ENCODE assay signal across 8 cellular contexts in genomic region chr21:35227774-35228173, GRCh38.
DNase-seq lines count a peak whose midpoint lies in the region; ATAC-seq and TF ChIP-seq lines count a peak whose summit lies in the region.

No MANE protein-coding gene starts in this region.

- POLR2A ChIA-PET in RWPE1 (lab: Yijun Ruan, JAX; ENCODE audit: low non-redundant PET) = no interaction called here

- H3K27me3 Mint-ChIP-seq in activated T-helper 1 cell treated with anti-CD3 and anti-CD28 coated beads, Interleukin-12 subunit alpha, Interleukin-12 subunit beta, Interleukin-2, Interleukin-4 antibody, amounts not matched to agents 30 ng/mL and 10 ng/mL and 1 ng/mL, durations not matched to agents 14 hours and 24 hours and 36 hours (ENCODE audit: insufficient read depth) = peaks cover 10% of the 10 kb centered on the region

- intact Hi-C loops in activated T-helper 1 cell treated with anti-CD3 and anti-CD28 coated beads, Interleukin-12 subunit alpha, Interleukin-12 subunit beta, Interleukin-2, Interleukin-4 antibody, amounts not matched to agents 30 ng/mL and 10 ng/mL and 1 ng/mL, durations not matched to agents 14 hours and 24 hours and 36 hours (cut with micrococcal nuclease) = loop anchor here (1.0 to 2.0 kb wide), 2 partner anchors 9 to 239 kb away; no protein-coding TSS in a partner anchor
- intact Hi-C loops in vagina (cut with DNase I) = no loop called here

- no peaks in the 10 kb centered on the region for H3K4me1 ChIP-seq in vagina

- no peaks in the 10 kb centered on the region for H3K9me3 Mint-ChIP-seq in activated T-helper 1 cell treated with anti-CD3 and anti-CD28 coated beads, Interleukin-12 subunit alpha, Interleukin-12 subunit beta, Interleukin-2, Interleukin-4 antibody, amounts not matched to agents 30 ng/mL and 10 ng/mL and 1 ng/mL, durations not matched to agents 14 hours and 24 hours and 36 hours

- CTCF ChIA-PET in RWPE1 (lab: Yijun Ruan, JAX) = no interaction called here

- no peaks in the 10 kb centered on the region for H3K9me3 ChIP-seq in vagina

- peaks cover 35% of the 10 kb centered on the region for H3K4me1 Mint-ChIP-seq in activated T-helper 1 cell treated with anti-CD3 and anti-CD28 coated beads, Interleukin-12 subunit alpha, Interleukin-12 subunit beta, Interleukin-2, Interleukin-4 antibody, amounts not matched to agents 30 ng/mL and 10 ng/mL and 1 ng/mL, durations not matched to agents 14 hours and 24 hours and 36 hours (ENCODE audit: low read depth)

- peak overlapping the region; percentile 21 for H3K4me3 Mint-ChIP-seq in activated T-helper 1 cell treated with anti-CD3 and anti-CD28 coated beads, Interleukin-12 subunit alpha, Interleukin-12 subunit beta, Interleukin-2, Interleukin-4 antibody, amounts not matched to agents 30 ng/mL and 10 ng/mL and 1 ng/mL, durations not matched to agents 14 hours and 24 hours and 36 hours

- H3K27ac Mint-ChIP-seq in activated T-helper 1 cell treated with anti-CD3 and anti-CD28 coated beads, Interleukin-12 subunit alpha, Interleukin-12 subunit beta, Interleukin-2, Interleukin-4 antibody, amounts not matched to agents 30 ng/mL and 10 ng/mL and 1 ng/mL, durations not matched to agents 14 hours and 24 hours and 36 hours = no peak overlapping the region

- no peaks in the 10 kb centered on the region for H3K36me3 Mint-ChIP-seq in activated T-helper 1 cell treated with anti-CD3 and anti-CD28 coated beads, Interleukin-12 subunit alpha, Interleukin-12 subunit beta, Interleukin-2, Interleukin-4 antibody, amounts not matched to agents 30 ng/mL and 10 ng/mL and 1 ng/mL, durations not matched to agents 14 hours and 24 hours and 36 hours (ENCODE audit: low read depth)

- ATAC-seq in GM21381 (IDR thresholded peaks at IDR 0.05; ENCODE audit: unreplicated experiment) (peak; percentile 24), GM21576 (IDR thresholded peaks at IDR 0.05; ENCODE audit: unreplicated experiment) (no peak)

- H3K27ac ChIP-seq in RWPE1 = no peak overlapping the region
- H3K27ac ChIP-seq in vagina = no peak overlapping the region

- peak; percentile 88 for DNase-seq in DMS79 (lab: John Stamatoyannopoulos, UW)
- DNase-seq in NAMALWA (ENCODE audit: low spot score) = peak; percentile 96
- no peak for DNase-seq in activated T-helper 1 cell treated with anti-CD3 and anti-CD28 coated beads, Interleukin-12 subunit alpha, Interleukin-12 subunit beta, Interleukin-2, Interleukin-4 antibody, amounts not matched to agents 30 ng/mL and 10 ng/mL and 1 ng/mL, durations not matched to agents 14 hours and 24 hours and 36 hours (ENCODE audit: low spot score)
- no peak for DNase-seq in RWPE1 (ENCODE audit: low spot score)
- DNase-seq in SIG-M5 (lab: John Stamatoyannopoulos, UW) = no peak
- no peak for DNase-seq in vagina (ENCODE audit: extremely low spot score in 2 of 2)

- TF ChIP-seq CTCF in RWPE1 (conservative IDR thresholded peaks at IDR 0.05; ENCODE audit: low read depth) (no peak), vagina (IDR thresholded peaks at IDR 0.05) (no peak)

- no peaks in the 10 kb centered on the region for H3K27me3 ChIP-seq in vagina

- TF ChIP-seq POLR2A in vagina (IDR thresholded peaks at IDR 0.05) = no peak

- no peak overlapping the region for H3K4me3 ChIP-seq in vagina

- no peaks in the 10 kb centered on the region for H3K36me3 ChIP-seq in vagina

Comparison
In these comparisons a context has a peak if more than half of its experiments do, and no peak if none do; other contexts are left out.
1. DNase-seq: peak in DMS79 (single experiment) and NAMALWA (single experiment); none in activated T-helper 1 cell treated with anti-CD3 and anti-CD28 coated beads, Interleukin-12 subunit alpha, Interleukin-12 subunit beta, Interleukin-2, Interleukin-4 antibody, amounts not matched to agents 30 ng/mL and 10 ng/mL and 1 ng/mL, durations not matched to agents 14 hours and 24 hours and 36 hours (single experiment), RWPE1 (single experiment), SIG-M5 (single experiment) and vagina (0 of 2).